In genomic region chr3:157785071-157785826, GRCh38 we compare ENCODE assay signal across 12 cellular contexts.
DNase-seq lines count a peak whose midpoint lies in the region; ATAC-seq and TF ChIP-seq lines count a peak whose summit lies in the region.
"Had no signal": no experiment of that assay in that cellular context is flagged by ENCODE, and none has a peak within 500 bp of the region (broad histone marks: within the 10 kb centered on the region; RNA-seq: fewer than 3 reads in every experiment).

No MANE protein-coding gene starts in this region.

- H3K23ac ChIP-seq in mesendoderm (ENCODE audit: low read length) = no peak overlapping the region

- CTCF ChIA-PET in mammary epithelial cell (lab: Charles Lee; ENCODE audit: low non-redundant PET) = no interaction called here

- no peak overlapping the region for H2AFZ ChIP-seq in mammary epithelial cell (ENCODE audit: low read depth, low read length)

- peaks cover 45% of the 10 kb centered on the region for H3K4me1 ChIP-seq in mammary epithelial cell (ENCODE audit: insufficient read depth, low read length)
- no peaks in the 10 kb centered on the region for H3K4me1 ChIP-seq in mesendoderm (ENCODE audit: control insufficient read depth, low read depth, low read length)
- H3K4me1 ChIP-seq: pancreas had no signal

- H3K9me3 Mint-ChIP-seq in stimulated activated naive B cell treated with anti-CD40 and anti-IgM and Interleukin-4, amounts not matched to agents 10 μg/mL and 1 μg/mL and 100 μg/mL, for 72 hours = peaks cover 4 to 13% of the 10 kb centered on the region in 2 donors
- H3K9me3 Mint-ChIP-seq: activated naive CD8-positive, alpha-beta T cell treated with anti-CD3 and anti-CD28 coated beads, Interleukin-2, amount 10 ng/mL, durations not matched to agents 7 days and 5 days had no signal

- no peaks in the 10 kb centered on the region for H3K4me1 Mint-ChIP-seq in stimulated activated naive B cell treated with anti-CD40 and anti-IgM and Interleukin-4, amounts not matched to agents 10 μg/mL and 1 μg/mL and 100 μg/mL, for 72 hours
- H3K4me1 Mint-ChIP-seq: activated naive CD8-positive, alpha-beta T cell treated with anti-CD3 and anti-CD28 coated beads, Interleukin-2, amount 10 ng/mL, durations not matched to agents 7 days and 5 days had no signal

- H3K27ac ChIP-seq in mammary epithelial cell (ENCODE audit: insufficient read depth, low read depth, low read length) (no peak overlapping the region), mesendoderm (ENCODE audit: low read depth, low read length) (no peak overlapping the region)
- H3K27ac ChIP-seq: pancreas had no signal

- TF ChIP-seq POLR2A in NB4 (IDR thresholded peaks at IDR 0.05; ENCODE audit: extremely low read depth, insufficient read length) = no peak

- H3K79me2 ChIP-seq in mammary epithelial cell (ENCODE audit: insufficient read depth, low read length) = no peaks in the 10 kb centered on the region
- no peaks in the 10 kb centered on the region for H3K79me2 ChIP-seq in mesendoderm (ENCODE audit: control insufficient read depth, insufficient read depth, low read length)

- no peak for ATAC-seq in stimulated activated naive B cell treated with anti-CD40 and anti-IgM and Interleukin-4, amounts not matched to agents 10 μg/mL and 1 μg/mL and 100 μg/mL, for 72 hours (replicated peaks)

- 6% methylated on average over 6 of the region's 6 CpGs for WGBS in mammary epithelial cell (ENCODE audit: low coverage, missing lambda C conversion rate)
- no CpG with 5 or more reads among the region's 6 CpGs for WGBS in mesendoderm (ENCODE audit: extremely low coverage, insufficient coverage, low lambda C conversion rate)

- no peak overlapping the region for H2AK5ac ChIP-seq in mesendoderm (ENCODE audit: low read length)

- H4K20me1 ChIP-seq in mammary epithelial cell (ENCODE audit: insufficient read depth, low read length) = no peaks in the 10 kb centered on the region

- DNase-seq in COLO829 (ENCODE audit: low spot score) (peak; percentile 94), NB4 (ENCODE audit: low read depth) (peak; percentile 2), mammary epithelial cell (peak; percentile 82), mesendoderm (peak; percentile 81), posterior vena cava (ENCODE audit: low spot score) (no peak), globus pallidus (ENCODE audit: low spot score) (no peak), Ammon's horn (ENCODE audit: low spot score) (no peak)
- DNase-seq in stimulated activated naive B cell treated with anti-CD40 and anti-IgM and Interleukin-4, amounts not matched to agents 10 μg/mL and 1 μg/mL and 100 μg/mL, for 72 hours = no peak
- DNase-seq: activated naive CD8-positive, alpha-beta T cell treated with anti-CD3 and anti-CD28 coated beads, Interleukin-2, amount 10 ng/mL, durations not matched to agents 7 days and 5 days; DMS 273 treated with DMSO at 0.1 percent for 48 hours; NCI-H187 treated with DMSO at 0.1 percent for 48 hours; pancreas had no signal

- no peaks in the 10 kb centered on the region for H3K27me3 ChIP-seq in mammary epithelial cell (ENCODE audit: insufficient read depth, low read length)
- no peaks in the 10 kb centered on the region for H3K27me3 ChIP-seq in mesendoderm (ENCODE audit: insufficient read depth, low read length, poor library complexity)
- H3K27me3 ChIP-seq: pancreas had no signal

- H3K4me2 ChIP-seq in mammary epithelial cell (ENCODE audit: insufficient read depth, low read depth, low read length) (peak overlapping the region; percentile 46), mesendoderm (ENCODE audit: low read length) (no peak overlapping the region)

- H3K27me3 Mint-ChIP-seq in stimulated activated naive B cell treated with anti-CD40 and anti-IgM and Interleukin-4, amounts not matched to agents 10 μg/mL and 1 μg/mL and 100 μg/mL, for 72 hours = no peaks in the 10 kb centered on the region
- H3K27me3 Mint-ChIP-seq: activated naive CD8-positive, alpha-beta T cell treated with anti-CD3 and anti-CD28 coated beads, Interleukin-2, amount 10 ng/mL, durations not matched to agents 7 days and 5 days had no signal

- no peak overlapping the region for H2BK15ac ChIP-seq in mesendoderm (replicated peaks; ENCODE audit: low read depth)

- H3K4ac ChIP-seq in mesendoderm (ENCODE audit: low read depth, low read length) = no peak overlapping the region

- no peak for TF ChIP-seq CTCF in NB4 (IDR thresholded peaks at IDR 0.05; ENCODE audit: low read depth, low read length)
- TF ChIP-seq CTCF in mammary epithelial cell (conservative IDR thresholded peaks at IDR 0.05 in 1 of 2, IDR thresholded peaks at IDR 0.05 in 1 of 2; ENCODE audit: extremely low read depth in 1 of 2, insufficient read depth in 1 of 2, low read depth in 1 of 2, low read length in 2 of 2) = no peak

- no peak overlapping the region for H4K8ac ChIP-seq in mesendoderm (ENCODE audit: low read depth, low read length)

- H2BK120ac ChIP-seq in mesendoderm (ENCODE audit: low read depth, low read length) = no peak overlapping the region

- no TSS peak for BruUV-seq in mammary epithelial cell (replicated peaks; lab: Mats Ljungman, UMichigan)

- no peaks in the 10 kb centered on the region for H3K79me1 ChIP-seq in mesendoderm (ENCODE audit: low read length)

- H3K4me3 Mint-ChIP-seq in stimulated activated naive B cell treated with anti-CD40 and anti-IgM and Interleukin-4, amounts not matched to agents 10 μg/mL and 1 μg/mL and 100 μg/mL, for 72 hours = no peak overlapping the region
- H3K4me3 Mint-ChIP-seq: activated naive CD8-positive, alpha-beta T cell treated with anti-CD3 and anti-CD28 coated beads, Interleukin-2, amount 10 ng/mL, durations not matched to agents 7 days and 5 days had no signal

- no peak overlapping the region for H3K4me3 ChIP-seq in NB4 (ENCODE audit: low read depth, low read length)
- no peak overlapping the region for H3K4me3 ChIP-seq in mammary epithelial cell (replicated peaks in 1 of 3; ENCODE audit: insufficient read depth in 1 of 3, low read depth in 2 of 3, low read length in 3 of 3)
- no peak overlapping the region for H3K4me3 ChIP-seq in mesendoderm (ENCODE audit: low read length)
- H3K4me3 ChIP-seq: pancreas had no signal

- H2BK5ac ChIP-seq in mesendoderm (ENCODE audit: low read length) = no peak overlapping the region

- no peak overlapping the region for H3K18ac ChIP-seq in mesendoderm (ENCODE audit: low read length)

- dilution Hi-C loops in mammary epithelial cell (cut with HindIII; ENCODE audit: low sequenced_read_pairs) = no loop called here

- no peak overlapping the region for H3K56ac ChIP-seq in mesendoderm (ENCODE audit: low read length)

- in situ Hi-C loops in mammary epithelial cell (cut with MboI; ENCODE audit: low sequenced_read_pairs in 2 of 2) = no loop called here

- H3K9ac ChIP-seq in mammary epithelial cell (ENCODE audit: insufficient read depth, low read length) = no peak overlapping the region
- no peak overlapping the region for H3K9ac ChIP-seq in mesendoderm (ENCODE audit: low read length)

- H4K5ac ChIP-seq in mesendoderm (ENCODE audit: low read length) = no peak overlapping the region

- H3K9me3 ChIP-seq in mammary epithelial cell (replicated peaks; ENCODE audit: insufficient read depth, low read length) = no peaks in the 10 kb centered on the region
- H3K9me3 ChIP-seq: pancreas had no signal

- intact Hi-C loops in mammary epithelial cell (cut with micrococcal nuclease) = loop anchor here (10.0 kb wide), 1 partner anchor 310 kb away; no protein-coding TSS in a partner anchor
- intact Hi-C loops in posterior vena cava (cut with DNase I) = no loop called here

- no peaks in the 10 kb centered on the region for H3K36me3 Mint-ChIP-seq in stimulated activated naive B cell treated with anti-CD40 and anti-IgM and Interleukin-4, amounts not matched to agents 10 μg/mL and 1 μg/mL and 100 μg/mL, for 72 hours
- H3K36me3 Mint-ChIP-seq: activated naive CD8-positive, alpha-beta T cell treated with anti-CD3 and anti-CD28 coated beads, Interleukin-2, amount 10 ng/mL, durations not matched to agents 7 days and 5 days had no signal

- H3K27ac Mint-ChIP-seq in stimulated activated naive B cell treated with anti-CD40 and anti-IgM and Interleukin-4, amounts not matched to agents 10 μg/mL and 1 μg/mL and 100 μg/mL, for 72 hours = no peak overlapping the region
- H3K27ac Mint-ChIP-seq: activated naive CD8-positive, alpha-beta T cell treated with anti-CD3 and anti-CD28 coated beads, Interleukin-2, amount 10 ng/mL, durations not matched to agents 7 days and 5 days had no signal

- H3K36me3 ChIP-seq in mammary epithelial cell (ENCODE audit: insufficient read depth, low read length) (no peaks in the 10 kb centered on the region), mesendoderm (ENCODE audit: control insufficient read depth, insufficient read depth, low read length) (no peaks in the 10 kb centered on the region)
- H3K36me3 ChIP-seq: pancreas had no signal

Comparison
In these comparisons a context has a peak if more than half of its experiments do, and no peak if none do; other contexts are left out.
1. DNase-seq: peak in COLO829 (single experiment), NB4 (single experiment), mammary epithelial cell (single experiment) and mesendoderm (single experiment); none in posterior vena cava (single experiment), globus pallidus (single experiment), stimulated activated naive B cell treated with anti-CD40 and anti-IgM and Interleukin-4, amounts not matched to agents 10 μg/mL and 1 μg/mL and 100 μg/mL, for 72 hours (single experiment) and Ammon's horn (single experiment).